13 cellular contexts compared by ENCODE assay signal in genomic region chr17:67322039-67322787, GRCh38. TPM values are rescaled to one million over a fixed set of nuclear protein-coding genes. Genes with fewer than 3 reads are reported as not detected.
DNase-seq lines count a peak whose midpoint lies in the region; ATAC-seq and TF ChIP-seq lines count a peak whose summit lies in the region.
"Had no signal": no experiment of that assay in that cellular context is flagged by ENCODE, and none has a peak within 500 bp of the region (broad histone marks: within the 10 kb centered on the region; RNA-seq: fewer than 3 reads in every experiment).

No MANE protein-coding gene starts in this region.

- ATAC-seq in stimulated activated naive B cell treated with anti-CD40 and anti-IgM and Interleukin-4, amounts not matched to agents 10 μg/mL and 1 μg/mL and 100 μg/mL, for 72 hours (replicated peaks) = no peak
- ATAC-seq: upper lobe of right lung had no signal

- BruUV-seq in MCF 10A (replicated peaks; lab: Mats Ljungman, UMichigan) = no TSS peak

- no peak overlapping the region for H2BK12ac ChIP-seq in trophoblast cell (ENCODE audit: low read length)

- H3K36me3 ChIP-seq in breast epithelium (no peaks in the 10 kb centered on the region), endodermal cell (ENCODE audit: control insufficient read depth, insufficient read depth, low read length) (no peaks in the 10 kb centered on the region), trophoblast cell (ENCODE audit: control insufficient read depth in 1 of 2, insufficient read depth in 2 of 2, low read length in 2 of 2) (no peaks in the 10 kb centered on the region)
- H3K36me3 ChIP-seq: MG63, neutrophil, upper lobe of right lung had no signal

- H3K9me3 Mint-ChIP-seq in MCF 10A (ENCODE audit: unreplicated experiment) = no peaks in the 10 kb centered on the region
- no peaks in the 10 kb centered on the region for H3K9me3 Mint-ChIP-seq in endodermal cell
- no peaks in the 10 kb centered on the region for H3K9me3 Mint-ChIP-seq in stimulated activated naive B cell treated with anti-CD40 and anti-IgM and Interleukin-4, amounts not matched to agents 10 μg/mL and 1 μg/mL and 100 μg/mL, for 72 hours
- H3K9me3 Mint-ChIP-seq: activated naive CD8-positive, alpha-beta T cell treated with anti-CD3 and anti-CD28 coated beads, Interleukin-2, amount 10 ng/mL, durations not matched to agents 7 days and 5 days had no signal

- H3K4me3 ChIP-seq in breast epithelium (no peak overlapping the region), endodermal cell (ENCODE audit: low read length) (peak overlapping the region; percentile 75), trophoblast cell (ENCODE audit: low read depth, low read length) (no peak overlapping the region)
- H3K4me3 ChIP-seq: MG63, upper lobe of right lung had no signal

- no peaks in the 10 kb centered on the region for H3K36me3 Mint-ChIP-seq in MCF 10A (ENCODE audit: insufficient read depth, unreplicated experiment)
- peaks cover 3% of the 10 kb centered on the region for H3K36me3 Mint-ChIP-seq in endodermal cell (ENCODE audit: low read depth)
- H3K36me3 Mint-ChIP-seq in stimulated activated naive B cell treated with anti-CD40 and anti-IgM and Interleukin-4, amounts not matched to agents 10 μg/mL and 1 μg/mL and 100 μg/mL, for 72 hours = no peaks in the 10 kb centered on the region
- H3K36me3 Mint-ChIP-seq: activated naive CD8-positive, alpha-beta T cell treated with anti-CD3 and anti-CD28 coated beads, Interleukin-2, amount 10 ng/mL, durations not matched to agents 7 days and 5 days had no signal

- H3K18ac ChIP-seq in trophoblast cell (ENCODE audit: low read length) = no peak overlapping the region

- H3K4me3 Mint-ChIP-seq in MCF 10A (ENCODE audit: unreplicated experiment) (no peak overlapping the region), endodermal cell (peak overlapping the region; percentile 52)
- H3K4me3 Mint-ChIP-seq in stimulated activated naive B cell treated with anti-CD40 and anti-IgM and Interleukin-4, amounts not matched to agents 10 μg/mL and 1 μg/mL and 100 μg/mL, for 72 hours = no peak overlapping the region
- H3K4me3 Mint-ChIP-seq: activated naive CD8-positive, alpha-beta T cell treated with anti-CD3 and anti-CD28 coated beads, Interleukin-2, amount 10 ng/mL, durations not matched to agents 7 days and 5 days had no signal

- H3K4me1 Mint-ChIP-seq in MCF 10A (ENCODE audit: insufficient read depth, unreplicated experiment) (no peaks in the 10 kb centered on the region), endodermal cell (peaks cover 16% of the 10 kb centered on the region)
- H3K4me1 Mint-ChIP-seq in stimulated activated naive B cell treated with anti-CD40 and anti-IgM and Interleukin-4, amounts not matched to agents 10 μg/mL and 1 μg/mL and 100 μg/mL, for 72 hours = peaks cover 0 to 7% of the 10 kb centered on the region in 2 donors
- H3K4me1 Mint-ChIP-seq: activated naive CD8-positive, alpha-beta T cell treated with anti-CD3 and anti-CD28 coated beads, Interleukin-2, amount 10 ng/mL, durations not matched to agents 7 days and 5 days had no signal

- no peak overlapping the region for H4K8ac ChIP-seq in trophoblast cell (ENCODE audit: low read depth, low read length)

- no peak overlapping the region for H4K91ac ChIP-seq in trophoblast cell (ENCODE audit: low read depth, low read length)

- no peak overlapping the region for H2AK5ac ChIP-seq in trophoblast cell (ENCODE audit: low read length)

- H3K9me3 ChIP-seq in breast epithelium (no peaks in the 10 kb centered on the region), endodermal cell (ENCODE audit: control insufficient read depth, low read length) (no peaks in the 10 kb centered on the region), trophoblast cell (ENCODE audit: insufficient read depth, low read depth, low read length) (no peaks in the 10 kb centered on the region)
- H3K9me3 ChIP-seq: MG63, neutrophil, upper lobe of right lung had no signal

- TF ChIP-seq CTCF in MCF 10A (IDR thresholded peaks at IDR 0.05; ENCODE audit: unreplicated experiment) (no peak), breast epithelium (IDR thresholded peaks at IDR 0.05) (no peak), endodermal cell (conservative IDR thresholded peaks at IDR 0.05) (no peak)

- H4K12ac ChIP-seq in trophoblast cell (ENCODE audit: low read depth, low read length) = no peak overlapping the region

- WGBS in endodermal cell (ENCODE audit: insufficient coverage in 1 of 2, insufficient read length in 1 of 2), 2 experiments = 28 to 83% methylated on average over 2 to 3 of the region's 3 CpGs
- no CpG with 5 or more reads among the region's 3 CpGs for WGBS in trophoblast cell (ENCODE audit: extremely low coverage, insufficient coverage, insufficient read length)

- H3K14ac ChIP-seq in trophoblast cell (ENCODE audit: low read length) = no peak overlapping the region

- H3K4me2 ChIP-seq in trophoblast cell (ENCODE audit: low read length) = no peak overlapping the region

- H3K9ac ChIP-seq in endodermal cell (ENCODE audit: extremely low read depth, low read length, poor library complexity, severe bottlenecking) = peak overlapping the region; percentile 77
- H3K9ac ChIP-seq in trophoblast cell (ENCODE audit: low read length) = no peak overlapping the region

- H3K27ac ChIP-seq in breast epithelium (no peak overlapping the region), endodermal cell (ENCODE audit: low read depth, low read length) (no peak overlapping the region), trophoblast cell (ENCODE audit: low read depth, low read length) (no peak overlapping the region)
- H3K27ac ChIP-seq: neutrophil, upper lobe of right lung had no signal

- no peak overlapping the region for H3K27ac Mint-ChIP-seq in MCF 10A (ENCODE audit: low read depth, unreplicated experiment)
- H3K27ac Mint-ChIP-seq in endodermal cell = peak overlapping the region; percentile 94
- no peak overlapping the region for H3K27ac Mint-ChIP-seq in stimulated activated naive B cell treated with anti-CD40 and anti-IgM and Interleukin-4, amounts not matched to agents 10 μg/mL and 1 μg/mL and 100 μg/mL, for 72 hours
- H3K27ac Mint-ChIP-seq: activated naive CD8-positive, alpha-beta T cell treated with anti-CD3 and anti-CD28 coated beads, Interleukin-2, amount 10 ng/mL, durations not matched to agents 7 days and 5 days had no signal

- TF ChIP-seq POLR2A in breast epithelium (IDR thresholded peaks at IDR 0.05) (no peak), erythroblast (IDR thresholded peaks at IDR 0.05; ENCODE audit: low read length) (no peak)

- DNase-seq in MCF 10A (ENCODE audit: unreplicated experiment) = peak; percentile 47
- no peak for DNase-seq in breast epithelium (ENCODE audit: low spot score in 2 of 2)
- DNase-seq in NCI-H526 (lab: John Stamatoyannopoulos, UW) = peak; percentile 93 to 94
- DNase-seq in endodermal cell = peak; percentile 92
- DNase-seq in stimulated activated CD4-positive, alpha-beta T cell treated with anti-CD3 and anti-CD28 coated beads, Interleukin-12 subunit alpha, Interleukin-12 subunit beta, amount 100 ng/mL, for 4 hours = no peak
- DNase-seq in trophoblast cell = no peak
- DNase-seq in erythroblast (lab: John Stamatoyannopoulos, UW) = no peak
- no peak for DNase-seq in stimulated activated naive B cell treated with anti-CD40 and anti-IgM and Interleukin-4, amounts not matched to agents 10 μg/mL and 1 μg/mL and 100 μg/mL, for 72 hours
- DNase-seq: activated naive CD8-positive, alpha-beta T cell treated with anti-CD3 and anti-CD28 coated beads, Interleukin-2, amount 10 ng/mL, durations not matched to agents 7 days and 5 days; MG63; T1000; upper lobe of right lung had no signal

- intact Hi-C loops in MCF 10A (cut with micrococcal nuclease) (no loop called here), breast epithelium (cut with DNase I; ENCODE audit: low total_unique reads) (no loop called here)

- H3K4me1 ChIP-seq in breast epithelium (no peaks in the 10 kb centered on the region), endodermal cell (ENCODE audit: control insufficient read depth, insufficient read depth, low read length) (no peaks in the 10 kb centered on the region), trophoblast cell (ENCODE audit: control insufficient read depth in 1 of 2, insufficient read depth in 2 of 2, low read length in 2 of 2) (no peaks in the 10 kb centered on the region)
- H3K4me1 ChIP-seq: upper lobe of right lung had no signal

- no peaks in the 10 kb centered on the region for H3K79me2 ChIP-seq in trophoblast cell (ENCODE audit: control insufficient read depth, insufficient read depth, low read length, poor library complexity)

- H3K27me3 ChIP-seq in breast epithelium (no peaks in the 10 kb centered on the region), endodermal cell (ENCODE audit: control insufficient read depth, insufficient read depth, low read length, poor library complexity, severe bottlenecking) (no peaks in the 10 kb centered on the region), trophoblast cell (ENCODE audit: insufficient read depth, low read length) (no peaks in the 10 kb centered on the region)
- H3K27me3 ChIP-seq: MG63, neutrophil, upper lobe of right lung had no signal

- POLR2A ChIA-PET in MCF 10A (lab: Yijun Ruan, JAX) = interaction anchor here (0.6 to 0.7 kb wide), 3 partner anchors 15 to 381 kb away, joined by 3 read pairs; no protein-coding TSS in a partner anchor

- H2AFZ ChIP-seq in trophoblast cell (ENCODE audit: insufficient read depth, low read length, poor library complexity) = no peak overlapping the region

- CTCF ChIA-PET in MCF 10A (lab: Yijun Ruan, JAX) = interaction anchor here (0.9 to 1.1 kb wide), 3 partner anchors 9 to 53 kb away, joined by 3 to 6 read pairs (median 3); no protein-coding TSS in a partner anchor

- H3K27me3 Mint-ChIP-seq in MCF 10A (ENCODE audit: insufficient read depth, unreplicated experiment) (no peaks in the 10 kb centered on the region), endodermal cell (ENCODE audit: insufficient read depth) (no peaks in the 10 kb centered on the region)
- peaks cover 0 to 5% of the 10 kb centered on the region in 2 donors for H3K27me3 Mint-ChIP-seq in stimulated activated naive B cell treated with anti-CD40 and anti-IgM and Interleukin-4, amounts not matched to agents 10 μg/mL and 1 μg/mL and 100 μg/mL, for 72 hours

- no peaks in the 10 kb centered on the region for H3K79me1 ChIP-seq in trophoblast cell (ENCODE audit: low read length)

- H3K4ac ChIP-seq in trophoblast cell (ENCODE audit: low read depth, low read length) = no peak overlapping the region

- H2BK120ac ChIP-seq in trophoblast cell (ENCODE audit: insufficient read depth, low read length, poor library complexity) = no peak overlapping the region

- H3K23ac ChIP-seq in trophoblast cell (ENCODE audit: low read length) = no peak overlapping the region

- H2BK5ac ChIP-seq in trophoblast cell (ENCODE audit: low read depth, low read length, poor library complexity) = no peak overlapping the region

RNA-seq across cellular contexts. Expression of gene PSMD12, which starts 44.2 kb away (rescaled TPM):
- total RNA-seq in MCF 10A (2022) = 93.1 and 107 TPM in 2 replicates
- total RNA-seq in breast epithelium = 10 to 100 TPM; 21.2 to 33.6 (median 30.5) TPM
- total RNA-seq in endodermal cell = 10 to 100 TPM; 70.9 to 71.7 TPM
- polyA plus RNA-seq in endodermal cell (2013, experiment 1 of 2) = 47.2 TPM
- polyA plus RNA-seq in endodermal cell (2013, experiment 2 of 2) = 44.4 TPM
- polyA plus RNA-seq in trophoblast cell (2013) = 90.4 and 95.6 TPM in 2 replicates

RNA-seq across cellular contexts. Expression of gene PITPNC1, which starts 54.9 kb away (rescaled TPM):
- total RNA-seq in MCF 10A (2022) (28.3 and 40.1 TPM in 2 replicates), breast epithelium (10 to 100 TPM; 11.0 to 17.7 (median 14.8) TPM), endodermal cell (10 to 100 TPM; 28.9 to 36.4 TPM)
- polyA plus RNA-seq in endodermal cell (2013, experiment 1 of 2) = 16.3 TPM
- polyA plus RNA-seq in endodermal cell (2013, experiment 2 of 2) = 15.6 TPM
- polyA plus RNA-seq in trophoblast cell (2013) = 17.5 and 17.8 TPM in 2 replicates

Comparison
In these comparisons a context has a peak if more than half of its experiments do, and no peak if none do; other contexts are left out.
1. DNase-seq: peak in MCF 10A (single experiment), NCI-H526 (2 of 2) and endodermal cell (single experiment); none in breast epithelium (0 of 2), stimulated activated CD4-positive, alpha-beta T cell treated with anti-CD3 and anti-CD28 coated beads, Interleukin-12 subunit alpha, Interleukin-12 subunit beta, amount 100 ng/mL, for 4 hours (single experiment), trophoblast cell (0 of 2), erythroblast (0 of 2) and stimulated activated naive B cell treated with anti-CD40 and anti-IgM and Interleukin-4, amounts not matched to agents 10 μg/mL and 1 μg/mL and 100 μg/mL, for 72 hours (single experiment).